Comparison of ENCODE assay signal across 10 cellular contexts in the genomic region with DNA sequence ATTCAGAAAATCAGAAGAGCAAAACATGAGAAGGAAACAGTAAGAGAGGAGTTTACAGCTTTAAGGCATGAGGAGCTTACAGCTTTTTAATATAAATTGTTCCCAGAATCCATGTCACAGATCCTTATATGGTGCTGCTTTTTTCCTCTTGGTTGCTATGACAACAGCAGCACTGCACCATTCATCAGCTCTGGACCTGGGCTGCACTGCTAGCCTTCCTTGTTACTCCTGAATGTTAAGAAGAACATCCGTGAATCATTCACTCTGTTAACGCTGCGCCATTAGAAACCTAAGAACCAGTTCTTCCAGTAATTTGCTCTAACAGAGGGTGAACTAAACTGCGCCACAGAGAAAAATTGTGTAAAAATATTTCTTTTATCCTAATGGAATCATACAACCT.
A peak's percentile ranks its signal among the peaks of the same experiment; 100 is the strongest.
DNase-seq lines count a peak whose midpoint lies in the region; ATAC-seq and TF ChIP-seq lines count a peak whose summit lies in the region.
"Had no signal": no experiment of that assay in that cellular context is flagged by ENCODE, and none has a peak within 500 bp of the region (broad histone marks: within the 10 kb centered on the region; RNA-seq: fewer than 3 reads in every experiment).

No MANE protein-coding gene starts in this region.

- no peaks in the 10 kb centered on the region for H3K27me3 ChIP-seq in HAP-1 (ENCODE audit: low read depth)
- H3K27me3 ChIP-seq: heart left ventricle had no signal

- peaks cover 24% of the 10 kb centered on the region for H3K4me1 ChIP-seq in HAP-1
- H3K4me1 ChIP-seq: heart left ventricle, psoas muscle had no signal

- no peak for TF ChIP-seq CTCF in fibroblast of mammary gland (conservative IDR thresholded peaks at IDR 0.05; ENCODE audit: control insufficient read depth, insufficient read depth, low read depth, low read length)

- intact Hi-C loops in left cardiac atrium (cut with DNase I) = no loop called here

- H3K4me3 ChIP-seq in HAP-1 = peak overlapping the region; percentile 2; the same call in 1 of the 2 replicates
- no peak overlapping the region for H3K4me3 ChIP-seq in fibroblast of mammary gland (ENCODE audit: control insufficient read depth, low read depth, low read length)
- H3K4me3 ChIP-seq: heart left ventricle, psoas muscle had no signal

- in situ Hi-C loops in HAP-1 (cut with MboI; ENCODE audit: low sequenced_read_pairs) = no loop called here

- no peaks in the 10 kb centered on the region for H3K9me3 ChIP-seq in HAP-1
- H3K9me3 ChIP-seq: heart left ventricle, psoas muscle had no signal

- DNase-seq in HAP-1 (ENCODE audit: low spot score in 2 of 2) = peak; percentile 66 to 82
- peak; percentile 86 for DNase-seq in NCI-H748 treated with DMSO at 0.1 percent for 48 hours (lab: John Stamatoyannopoulos, UW)
- DNase-seq in fibroblast of mammary gland (ENCODE audit: low read depth) = peak; percentile 45
- peak; percentile 61 for DNase-seq in occipital lobe (lab: John Stamatoyannopoulos, UW)
- DNase-seq in left cardiac atrium = no peak
- DNase-seq in AG08396 (ENCODE audit: low spot score) = no peak
- DNase-seq: heart left ventricle, psoas muscle had no signal

- ATAC-seq in left cardiac atrium (no peak), GM21360 (IDR thresholded peaks at IDR 0.05; ENCODE audit: unreplicated experiment) (no peak), GM18511 (IDR thresholded peaks at IDR 0.05; ENCODE audit: unreplicated experiment) (no peak)
- ATAC-seq: heart left ventricle, psoas muscle had no signal

- no peaks in the 10 kb centered on the region for H3K36me3 ChIP-seq in HAP-1 (replicated peaks)
- H3K36me3 ChIP-seq: heart left ventricle had no signal

Comparison
In these comparisons a context has a peak if more than half of its experiments do, and no peak if none do; other contexts are left out.
1. DNase-seq: peak in HAP-1 (2 of 2), NCI-H748 treated with DMSO at 0.1 percent for 48 hours (single experiment), fibroblast of mammary gland (single experiment) and occipital lobe (single experiment); none in left cardiac atrium (single experiment) and AG08396 (single experiment).